In genomic region chr16:57473176-57473840, GRCh38 we compare ENCODE assay signal across 2 cellular contexts.
TF ChIP-seq lines count a peak whose summit lies in the region.

No MANE protein-coding gene starts in this region.

TF ChIP-seq in A549, 52 proteins besides CTCF, POLR2A, EP300 and RAD21:
- TF ChIP-seq, protein P1, sequence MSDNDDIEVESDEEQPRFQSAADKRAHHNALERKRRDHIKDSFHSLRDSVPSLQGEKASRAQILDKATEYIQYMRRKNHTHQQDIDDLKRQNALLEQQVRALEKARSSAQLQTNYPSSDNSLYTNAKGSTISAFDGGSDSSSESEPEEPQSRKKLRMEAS (IDR thresholded peaks at IDR 0.05), result no peak
- TF ChIP-seq, protein P2, sequence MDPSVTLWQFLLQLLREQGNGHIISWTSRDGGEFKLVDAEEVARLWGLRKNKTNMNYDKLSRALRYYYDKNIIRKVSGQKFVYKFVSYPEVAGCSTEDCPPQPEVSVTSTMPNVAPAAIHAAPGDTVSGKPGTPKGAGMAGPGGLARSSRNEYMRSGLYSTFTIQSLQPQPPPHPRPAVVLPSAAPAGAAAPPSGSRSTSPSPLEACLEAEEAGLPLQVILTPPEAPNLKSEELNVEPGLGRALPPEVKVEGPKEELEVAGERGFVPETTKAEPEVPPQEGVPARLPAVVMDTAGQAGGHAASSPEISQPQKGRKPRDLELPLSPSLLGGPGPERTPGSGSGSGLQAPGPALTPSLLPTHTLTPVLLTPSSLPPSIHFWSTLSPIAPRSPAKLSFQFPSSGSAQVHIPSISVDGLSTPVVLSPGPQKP (IDR thresholded peaks at IDR 0.05; ENCODE audit: low read depth, low read length), result no peak
- TF ChIP-seq SREBF2 (IDR thresholded peaks at IDR 0.05) (no peak), FOSL2 (IDR thresholded peaks at IDR 0.05) (no peak), FOSL2 (CRISPR knock-in tag; IDR thresholded peaks at IDR 0.05) (no peak)

TF ChIP-seq in GM12878, 131 proteins besides CTCF, POLR2A, EP300 and RAD21:
- TF ChIP-seq ZZZ3 (IDR thresholded peaks at IDR 0.05; ENCODE audit: control insufficient read depth, insufficient read length, low read depth) (no peak), ZNF622 (IDR thresholded peaks at IDR 0.05) (no peak), E2F8 (IDR thresholded peaks at IDR 0.05; ENCODE audit: low read depth, partially characterized antibody) (no peak), CHD4 (IDR thresholded peaks at IDR 0.05) (no peak), MYC (IDR thresholded peaks at IDR 0.05; ENCODE audit: insufficient read depth, insufficient read length, insufficient replicate concordance, low read length, severe bottlenecking) (no peak), IRF4 (IDR thresholded peaks at IDR 0.05; ENCODE audit: low read depth, low read length) (no peak)
TF ChIP-seq in GM12878: peak in this region for 0.
